In genomic region chr17:45968732-45969131, GRCh38 we compare ENCODE assay signal across 12 cellular contexts. TPM values are rescaled to one million over a fixed set of nuclear protein-coding genes. Genes with fewer than 3 reads are reported as not detected.
"Had no signal": no experiment of that assay in that cellular context is flagged by ENCODE, and none has a peak within 500 bp of the region (broad histone marks: within the 10 kb centered on the region; RNA-seq: fewer than 3 reads in every experiment).

No MANE protein-coding gene starts in this region.

- FAIRE-seq: H1, H54 had no signal

- H3K36me3 ChIP-seq: HAP-1 had no signal

- H2AFZ ChIP-seq: GM23248, GM23338 had no signal

- H3K27ac ChIP-seq: GM23248 had no signal

- H3K4me2 ChIP-seq: GM23338 had no signal

- H3K9me3 ChIP-seq: HAP-1 had no signal

- H3K9ac ChIP-seq: GM23248 had no signal

- DNase-seq: GM23248, GOT3, H7, H9, HCEC 1CT, HFFc6 had no signal

- H3K4me3 ChIP-seq: GM23248, GM23338, HAP-1 had no signal

- H3K4me1 ChIP-seq: HAP-1 had no signal

- ATAC-seq: GM23338, HCT116 had no signal

RNA-seq across cellular contexts. Expression of gene STH, which starts 30.3 kb away (rescaled TPM):
- total RNA-seq: GM23248, GM23338, H1, H4, H7, H9, HFFc6 had no signal
- polyA plus RNA-seq: GM23248, H1 had no signal
